In genomic region chr5:108818613-108819272, GRCh38 we compare ENCODE assay signal across 9 cellular contexts.
DNase-seq lines count a peak whose midpoint lies in the region; ATAC-seq, FAIRE-seq and TF ChIP-seq lines count a peak whose summit lies in the region.
"Had no signal": no experiment of that assay in that cellular context is flagged by ENCODE, and none has a peak within 500 bp of the region (broad histone marks: within the 10 kb centered on the region; RNA-seq: fewer than 3 reads in every experiment).

No MANE protein-coding gene starts in this region.

- no peak overlapping the region for H3K4me3 Mint-ChIP-seq in T-helper 17 cell

- intact Hi-C loops in cardiac septum (cut with DNase I), result no loop called here

- no peaks in the 10 kb centered on the region for H3K36me3 Mint-ChIP-seq in T-helper 17 cell (ENCODE audit: low read depth)

- H3K4me1 Mint-ChIP-seq in T-helper 17 cell, result peaks cover 2% of the 10 kb centered on the region

- peak; percentile 6 to 8 for DNase-seq in Kasumi-1 (lab: John Stamatoyannopoulos, UW)
- peak; percentile 45 to 63 for DNase-seq in foreskin keratinocyte
- DNase-seq in GM12891 (ENCODE audit: insufficient read length, low spot score), result no peak
- DNase-seq in cardiac septum (ENCODE audit: low spot score), result no peak
- DNase-seq in T-helper 17 cell, result no peak
- DNase-seq in NCI-H1694 (lab: John Stamatoyannopoulos, UW), result no peak
- DNase-seq: tibial artery had no signal

- no peak overlapping the region for H3K27ac Mint-ChIP-seq in T-helper 17 cell

- H3K9me3 ChIP-seq in T-helper 17 cell (ENCODE audit: control insufficient read depth, low read length, poor library complexity, severe bottlenecking), result no peaks in the 10 kb centered on the region
- H3K9me3 ChIP-seq: tibial artery had no signal

- TF ChIP-seq POLR2A in GM12891 (IDR thresholded peaks at IDR 0.05; ENCODE audit: low read depth, low read length), result no peak

- no peak overlapping the region for H3K27ac ChIP-seq in foreskin keratinocyte
- H3K27ac ChIP-seq: tibial artery had no signal

- TF ChIP-seq CTCF in foreskin keratinocyte (conservative IDR thresholded peaks at IDR 0.05), result no peak

- H3K27me3 Mint-ChIP-seq in T-helper 17 cell, result no peaks in the 10 kb centered on the region

- ATAC-seq in GM18511 (IDR thresholded peaks at IDR 0.05; ENCODE audit: unreplicated experiment), result peak; percentile 99
- ATAC-seq in GM21786 (IDR thresholded peaks at IDR 0.05; ENCODE audit: unreplicated experiment), result peak; percentile 99
- peak; percentile 99 for ATAC-seq in foreskin keratinocyte
- ATAC-seq in T-helper 17 cell, result no peak

- H3K4me1 ChIP-seq in foreskin keratinocyte, result no peaks in the 10 kb centered on the region

- no peak for FAIRE-seq in GM12891 (lab: Jason Lieb, UNC)

- no peaks in the 10 kb centered on the region for H3K27me3 ChIP-seq in foreskin keratinocyte
- H3K27me3 ChIP-seq: tibial artery had no signal

TF ChIP-seq in GM12891, 5 proteins besides CTCF, POLR2A, EP300 and RAD21:
- TF ChIP-seq PAX5 (IDR thresholded peaks at IDR 0.05; ENCODE audit: insufficient read depth, low read length, severe bottlenecking), result no peak
- no peak for TF ChIP-seq POLR2AphosphoS5 (IDR thresholded peaks at IDR 0.05; ENCODE audit: low read depth, low read length)
- TF ChIP-seq TAF1 (IDR thresholded peaks at IDR 0.05; ENCODE audit: low read depth, low read length), result no peak

Comparison
In these comparisons a context has a peak if more than half of its experiments do, and no peak if none do; other contexts are left out.
1. DNase-seq: peak in Kasumi-1 (2 of 2) and foreskin keratinocyte (2 of 2); none in GM12891 (single experiment), cardiac septum (single experiment), T-helper 17 cell (0 of 3) and NCI-H1694 (single experiment).